8 cellular contexts compared by ENCODE assay signal in genomic region chr5:38846379-38846967, GRCh38. TPM values are rescaled to one million over a fixed set of nuclear protein-coding genes. Genes with fewer than 3 reads are reported as not detected.
A peak's percentile ranks its signal among the peaks of the same experiment; 100 is the strongest.
DNase-seq lines count a peak whose midpoint lies in the region; FAIRE-seq and TF ChIP-seq lines count a peak whose summit lies in the region.

No MANE protein-coding gene starts in this region.

- WGBS in small intestine, 3 donors = 18 to 31% (median 20%) methylated on average over 22 of the region's 22 CpGs

- in situ Hi-C loops in GM13976 (cut with MboI; ENCODE audit: low sequenced_read_pairs, unreplicated experiment) = loop anchor here (25.0 kb wide), 1 partner anchor 241 kb away; no protein-coding TSS in a partner anchor

- H3K27ac Mint-ChIP-seq in activated naive CD8-positive, alpha-beta T cell = no peak overlapping the region

- no peak for FAIRE-seq in small intestine (lab: Jason Lieb, UNC)

- no peak for TF ChIP-seq CTCF in GM13976 (IDR thresholded peaks at IDR 0.05; ENCODE audit: borderline replicate concordance, control extremely low read depth, extremely low read depth, insufficient read depth, missing control alignments)

- H3K9me3 ChIP-seq in iPS-15b (ENCODE audit: control insufficient read depth, insufficient read depth, low read length) (no peaks in the 10 kb centered on the region), small intestine (ENCODE audit: control insufficient read depth, low read depth) (no peaks in the 10 kb centered on the region)

- H3K9me3 Mint-ChIP-seq in activated naive CD8-positive, alpha-beta T cell (ENCODE audit: low read depth) = no peaks in the 10 kb centered on the region

- H3K4me1 ChIP-seq in iPS-15b (ENCODE audit: control insufficient read depth, insufficient read depth, low read length) = no peaks in the 10 kb centered on the region
- H3K4me1 ChIP-seq in small intestine (ENCODE audit: control insufficient read depth in 2 of 2, insufficient read depth in 1 of 2, low read depth in 1 of 2, low read length in 1 of 2) = no peaks in the 10 kb centered on the region

- H3K4me3 ChIP-seq in H7 (ENCODE audit: insufficient read depth, low read depth, low read length) (peak overlapping the region; percentile 59), iPS-15b (ENCODE audit: low read depth, low read length) (peak overlapping the region; percentile 59), small intestine (ENCODE audit: low read depth in 1 of 2, low read length in 2 of 2) (peak overlapping the region; percentile 48 to 51)

- peak; percentile 61 for DNase-seq in H7
- no peak for DNase-seq in small intestine
- DNase-seq in foreskin melanocyte = no peak
- no peak for DNase-seq in NCI-H774 (lab: John Stamatoyannopoulos, UW)
- no peak for DNase-seq in NCI-H1417 (lab: John Stamatoyannopoulos, UW)
- DNase-seq in GM13976 (ENCODE audit: low spot score) = no peak

- H3K4me1 Mint-ChIP-seq in activated naive CD8-positive, alpha-beta T cell (ENCODE audit: low read depth) = peaks cover 10% of the 10 kb centered on the region

- H3K27ac ChIP-seq in small intestine (ENCODE audit: low read depth in 1 of 2, low read length in 1 of 2) = peak overlapping the region in 1 of 2 donors; percentile 93

- H3K36me3 ChIP-seq in H7 (replicated peaks; ENCODE audit: control insufficient read depth, insufficient read depth, low read length) = no peaks in the 10 kb centered on the region
- H3K36me3 ChIP-seq in iPS-15b (ENCODE audit: control insufficient read depth, insufficient read depth, low read length) = no peaks in the 10 kb centered on the region
- peaks cover 0 to 3% of the 10 kb centered on the region in 2 donors for H3K36me3 ChIP-seq in small intestine (ENCODE audit: control insufficient read depth in 2 of 2, insufficient read depth in 2 of 2, low read length in 2 of 2)

- no peaks in the 10 kb centered on the region for H3K36me3 Mint-ChIP-seq in activated naive CD8-positive, alpha-beta T cell

- peak overlapping the region; percentile 24 for H3K9ac ChIP-seq in iPS-15b (ENCODE audit: low read depth, low read length)

- peak overlapping the region; percentile 75 for H3K4me3 Mint-ChIP-seq in activated naive CD8-positive, alpha-beta T cell

- H3K27me3 Mint-ChIP-seq in activated naive CD8-positive, alpha-beta T cell = peaks cover 33% of the 10 kb centered on the region

- H3K27me3 ChIP-seq in H7 (ENCODE audit: control insufficient read depth, insufficient read depth, low read length) = peaks cover 31% of the 10 kb centered on the region
- H3K27me3 ChIP-seq in iPS-15b (ENCODE audit: control insufficient read depth, insufficient read depth, low read length) = peaks cover 37% of the 10 kb centered on the region
- peaks cover 0 to 6% of the 10 kb centered on the region in 2 donors for H3K27me3 ChIP-seq in small intestine (ENCODE audit: control insufficient read depth in 2 of 2, insufficient read depth in 2 of 2, low read length in 2 of 2)

RNA-seq across cellular contexts. Expression of gene OSMR, which starts 0.7 kb away (rescaled TPM):
- 0.26 and 0.38 TPM in 2 replicates for total RNA-seq in H7 (2014; rRNA removed; shearing (Covaris generic))
- polyA plus RNA-seq in small intestine = 1 to 10 TPM in 1 of 3 donors, under 1 TPM in 2; 0.22 to 9.2 (median 0.54) TPM
